13 cellular contexts compared by ENCODE assay signal in the genomic region with DNA sequence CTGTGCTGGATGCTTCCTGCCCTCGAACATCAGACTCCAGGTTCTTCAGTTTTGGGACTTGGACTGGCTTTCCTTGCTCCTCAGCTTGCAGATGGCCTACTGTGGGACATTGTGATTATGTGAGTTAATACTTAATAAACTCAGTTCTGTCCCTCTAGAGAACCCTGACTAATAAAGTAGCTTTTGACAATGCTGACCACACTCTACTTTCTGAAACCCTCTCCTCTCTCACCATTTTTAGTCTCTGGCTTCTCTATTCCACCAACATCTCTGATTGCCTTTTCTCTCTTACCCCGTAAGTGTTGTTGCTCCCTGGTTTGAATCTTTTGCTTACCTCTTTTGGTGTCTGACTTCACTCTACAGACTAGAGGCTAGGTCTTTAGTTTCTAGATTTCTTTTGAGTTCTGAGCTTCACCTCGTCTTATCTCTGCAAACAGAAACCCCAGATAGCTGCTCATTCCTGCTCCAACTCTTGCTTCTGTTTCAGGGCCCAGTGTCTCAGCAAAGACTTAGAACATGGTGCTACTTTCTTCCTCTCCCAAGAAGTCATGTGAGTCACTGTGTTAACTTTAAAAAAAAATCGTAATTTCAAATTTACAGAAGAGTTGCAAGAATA. TPM values are rescaled to one million over a fixed set of nuclear protein-coding genes. Genes with fewer than 3 reads are reported as not detected.
DNase-seq lines count a peak whose midpoint lies in the region; ATAC-seq and TF ChIP-seq lines count a peak whose summit lies in the region.
"Had no signal": no experiment of that assay in that cellular context is flagged by ENCODE, and none has a peak within 500 bp of the region (broad histone marks: within the 10 kb centered on the region; RNA-seq: fewer than 3 reads in every experiment).

No MANE protein-coding gene starts in this region.

- intact Hi-C loops in activated CD4-positive, alpha-beta T cell treated with anti-CD3 and anti-CD28 coated beads for 36 hours (cut with DNase I, micrococcal nuclease) = loop anchor here (5.0 to 10.0 kb wide), 2 partner anchors 34 to 1039 kb away; a partner anchor contains a TSS
- intact Hi-C loops in naive thymus-derived CD4-positive, alpha-beta T cell (cut with micrococcal nuclease) = no loop called here
- intact Hi-C loops in upper lobe of right lung (cut with DNase I) = no loop called here

- H3K36me3 ChIP-seq in naive thymus-derived CD4-positive, alpha-beta T cell (ENCODE audit: control insufficient read depth in 2 of 3, insufficient read depth in 3 of 3, low read length in 3 of 3) = no peaks in the 10 kb centered on the region
- H3K36me3 ChIP-seq in upper lobe of right lung (no peaks in the 10 kb centered on the region), endodermal cell (ENCODE audit: control insufficient read depth, insufficient read depth, low read length) (no peaks in the 10 kb centered on the region)
- H3K36me3 ChIP-seq: heart left ventricle, right lobe of liver had no signal

- peaks cover 2% of the 10 kb centered on the region for H3K9me3 Mint-ChIP-seq in activated CD4-positive, alpha-beta T cell treated with anti-CD3 and anti-CD28 coated beads for 36 hours (ENCODE audit: low read depth)
- H3K9me3 Mint-ChIP-seq in naive thymus-derived CD4-positive, alpha-beta T cell = peaks cover 0 to 9% (median 2%) of the 10 kb centered on the region in 11 donors
- H3K9me3 Mint-ChIP-seq in endodermal cell = peaks cover 54% of the 10 kb centered on the region

- H3K36me3 Mint-ChIP-seq in activated CD4-positive, alpha-beta T cell treated with anti-CD3 and anti-CD28 coated beads for 36 hours (ENCODE audit: low read depth) = peaks cover 5% of the 10 kb centered on the region
- H3K36me3 Mint-ChIP-seq in naive thymus-derived CD4-positive, alpha-beta T cell = peaks cover 0 to 9% (median 0%) of the 10 kb centered on the region in 5 donors
- H3K36me3 Mint-ChIP-seq in endodermal cell (ENCODE audit: low read depth) = no peaks in the 10 kb centered on the region

- peak overlapping the region; percentile 89 for H3K27ac Mint-ChIP-seq in activated CD4-positive, alpha-beta T cell treated with anti-CD3 and anti-CD28 coated beads for 36 hours
- peak overlapping the region; percentile 92 to 99 (median 97) for H3K27ac Mint-ChIP-seq in naive thymus-derived CD4-positive, alpha-beta T cell
- no peak overlapping the region for H3K27ac Mint-ChIP-seq in endodermal cell

- POLR2A ChIA-PET in activated CD4-positive, alpha-beta T cell treated with anti-CD3 and anti-CD28 coated beads for 36 hours (lab: Charles Lee) = interaction anchor here (0.5 to 1.2 kb wide), 3 partner anchors 10 to 101 kb away, joined by 3 read pairs; no protein-coding TSS in a partner anchor
- POLR2A ChIA-PET in RWPE1 (lab: Yijun Ruan, JAX; ENCODE audit: low non-redundant PET) = no interaction called here
- POLR2A ChIA-PET in naive thymus-derived CD4-positive, alpha-beta T cell (lab: Charles Lee) = interaction anchor here (1.2 to 24.0 kb wide), 9 partner anchors 10 to 104 kb away, joined by 3 to 1322 read pairs (median 22); a partner anchor contains a TSS

- H3K27me3 Mint-ChIP-seq in activated CD4-positive, alpha-beta T cell treated with anti-CD3 and anti-CD28 coated beads for 36 hours = no peaks in the 10 kb centered on the region
- no peaks in the 10 kb centered on the region for H3K27me3 Mint-ChIP-seq in naive thymus-derived CD4-positive, alpha-beta T cell
- no peaks in the 10 kb centered on the region for H3K27me3 Mint-ChIP-seq in endodermal cell (ENCODE audit: insufficient read depth)

- H3K27ac ChIP-seq in RWPE1 (peak overlapping the region; percentile 73), upper lobe of right lung (no peak overlapping the region), endodermal cell (ENCODE audit: low read depth, low read length) (no peak overlapping the region)
- H3K27ac ChIP-seq in naive thymus-derived CD4-positive, alpha-beta T cell (ENCODE audit: low read depth, low read length) = peak overlapping the region; percentile 61
- H3K27ac ChIP-seq: right lobe of liver had no signal

- WGBS in endodermal cell (ENCODE audit: insufficient coverage in 1 of 2, insufficient read length in 1 of 2), 2 experiments = 86% methylated on average over 4 of the region's 4 CpGs; no CpG with 5 or more reads in 1 of the 2 experiments

- no peaks in the 10 kb centered on the region for H3K27me3 ChIP-seq in naive thymus-derived CD4-positive, alpha-beta T cell (ENCODE audit: control insufficient read depth in 2 of 2, insufficient read depth in 2 of 2, low read length in 2 of 2)
- H3K27me3 ChIP-seq in upper lobe of right lung = no peaks in the 10 kb centered on the region
- no peaks in the 10 kb centered on the region for H3K27me3 ChIP-seq in endodermal cell (ENCODE audit: control insufficient read depth, insufficient read depth, low read length, poor library complexity, severe bottlenecking)
- H3K27me3 ChIP-seq: right lobe of liver had no signal

- ATAC-seq in activated CD4-positive, alpha-beta T cell treated with anti-CD3 and anti-CD28 coated beads for 36 hours = peak; percentile 5
- peak; percentile 46 for ATAC-seq in HG02678 (IDR thresholded peaks at IDR 0.05; ENCODE audit: unreplicated experiment)
- no peak for ATAC-seq in naive thymus-derived CD4-positive, alpha-beta T cell
- no peak for ATAC-seq in HG03045 (IDR thresholded peaks at IDR 0.05; ENCODE audit: unreplicated experiment)
- no peak for ATAC-seq in upper lobe of right lung
- ATAC-seq: heart left ventricle, right lobe of liver had no signal

- no peak for DNase-seq in activated CD4-positive, alpha-beta T cell treated with anti-CD3 and anti-CD28 coated beads for 36 hours
- DNase-seq in activated CD4-positive, alpha-beta T cell treated with anti-CD3 and anti-CD28 coated beads for 48 hours = no peak
- DNase-seq in RWPE1 (ENCODE audit: low spot score) (no peak), upper lobe of right lung (no peak), endodermal cell (no peak)
- DNase-seq in naive thymus-derived CD4-positive, alpha-beta T cell = no peak
- DNase-seq: 8988T, heart left ventricle, MV-4-11, right lobe of liver had no signal

- CTCF ChIA-PET in activated CD4-positive, alpha-beta T cell treated with anti-CD3 and anti-CD28 coated beads for 36 hours (lab: Charles Lee) = interaction anchor here (0.7 to 2.2 kb wide), 7 partner anchors 11 to 501 kb away, joined by 3 to 12 read pairs (median 4); no protein-coding TSS in a partner anchor
- CTCF ChIA-PET in RWPE1 (lab: Yijun Ruan, JAX) = no interaction called here
- CTCF ChIA-PET in naive thymus-derived CD4-positive, alpha-beta T cell (lab: Charles Lee) = interaction anchor here (0.9 to 1.7 kb wide), 2 partner anchors 36 to 95 kb away, joined by 3 to 5 read pairs; no protein-coding TSS in a partner anchor

- no peaks in the 10 kb centered on the region for H3K9me3 ChIP-seq in naive thymus-derived CD4-positive, alpha-beta T cell (ENCODE audit: control insufficient read depth in 2 of 3, low read length in 3 of 3)
- H3K9me3 ChIP-seq in upper lobe of right lung = no peaks in the 10 kb centered on the region
- H3K9me3 ChIP-seq in endodermal cell (ENCODE audit: control insufficient read depth, low read length) = peaks cover 11% of the 10 kb centered on the region
- H3K9me3 ChIP-seq: heart left ventricle, right lobe of liver had no signal

- peak overlapping the region; percentile 11 for H3K4me3 ChIP-seq in naive thymus-derived CD4-positive, alpha-beta T cell (ENCODE audit: low read length)
- H3K4me3 ChIP-seq in upper lobe of right lung = no peak overlapping the region
- no peak overlapping the region for H3K4me3 ChIP-seq in endodermal cell (ENCODE audit: low read length)
- H3K4me3 ChIP-seq: heart left ventricle, right lobe of liver had no signal

- peaks cover 55 to 57% of the 10 kb centered on the region in 2 donors for H3K4me1 ChIP-seq in naive thymus-derived CD4-positive, alpha-beta T cell (ENCODE audit: control insufficient read depth in 2 of 2, insufficient read depth in 2 of 2, low read length in 2 of 2)
- peaks cover 7% of the 10 kb centered on the region for H3K4me1 ChIP-seq in upper lobe of right lung
- no peaks in the 10 kb centered on the region for H3K4me1 ChIP-seq in endodermal cell (ENCODE audit: control insufficient read depth, insufficient read depth, low read length)

- no peak overlapping the region for H3K9ac ChIP-seq in endodermal cell (ENCODE audit: extremely low read depth, low read length, poor library complexity, severe bottlenecking)

- peak overlapping the region; percentile 52 for H3K4me3 Mint-ChIP-seq in activated CD4-positive, alpha-beta T cell treated with anti-CD3 and anti-CD28 coated beads for 36 hours
- peak overlapping the region in 9 of 10 donors; percentile 9 to 82 (median 63) for H3K4me3 Mint-ChIP-seq in naive thymus-derived CD4-positive, alpha-beta T cell
- no peak overlapping the region for H3K4me3 Mint-ChIP-seq in endodermal cell

- no peak for TF ChIP-seq CTCF in RWPE1 (conservative IDR thresholded peaks at IDR 0.05; ENCODE audit: low read depth)
- TF ChIP-seq CTCF in upper lobe of right lung (IDR thresholded peaks at IDR 0.05) = no peak
- TF ChIP-seq CTCF in endodermal cell (conservative IDR thresholded peaks at IDR 0.05) = no peak

- H3K4me1 Mint-ChIP-seq in activated CD4-positive, alpha-beta T cell treated with anti-CD3 and anti-CD28 coated beads for 36 hours = peaks cover 70% of the 10 kb centered on the region
- peaks cover 28 to 87% (median 73%) of the 10 kb centered on the region in 7 donors for H3K4me1 Mint-ChIP-seq in naive thymus-derived CD4-positive, alpha-beta T cell
- peaks cover 5% of the 10 kb centered on the region for H3K4me1 Mint-ChIP-seq in endodermal cell

RNA-seq across cellular contexts. Expression of a gene that starts 11.4 kb away (rescaled TPM):
- 1,000 to 10,000 TPM; 3,666 to 4,468 TPM for total RNA-seq in activated CD4-positive, alpha-beta T cell treated with anti-CD3 and anti-CD28 coated beads for 36 hours
- total RNA-seq in naive thymus-derived CD4-positive, alpha-beta T cell = over 10,000 TPM in 1 of 5 experiments, 1,000 to 10,000 TPM in 4; 3,911 to 13,454 (median 4,935) TPM
- polyA plus RNA-seq in naive thymus-derived CD4-positive, alpha-beta T cell = over 10,000 TPM; 26,512 to 30,787 TPM
- total RNA-seq in upper lobe of right lung = 4,663 TPM
- total RNA-seq in endodermal cell = 1,000 to 10,000 TPM; 1,539 to 2,456 TPM
- polyA plus RNA-seq in endodermal cell (2013, experiment 1 of 2) = 2,887 TPM
- polyA plus RNA-seq in endodermal cell (2013, experiment 2 of 2) = 3,134 TPM

RNA-seq across cellular contexts. Expression of a gene that starts 58.1 kb away (rescaled TPM):
- not detected for total RNA-seq in activated CD4-positive, alpha-beta T cell treated with anti-CD3 and anti-CD28 coated beads for 36 hours
- under 1 TPM in 2 of 5 experiments, not detected in 3; 0.16 to 0.19 TPM for total RNA-seq in naive thymus-derived CD4-positive, alpha-beta T cell
- polyA plus RNA-seq in naive thymus-derived CD4-positive, alpha-beta T cell = not detected
- not detected for total RNA-seq in upper lobe of right lung
- not detected for total RNA-seq in endodermal cell
- not detected for polyA plus RNA-seq in endodermal cell (2013, experiment 1 of 2)
- not detected for polyA plus RNA-seq in endodermal cell (2013, experiment 2 of 2)
- total RNA-seq: Daoy, right lobe of liver had no signal
- polyA plus RNA-seq: heart left ventricle had no signal

Comparison
In these comparisons a context has a peak if more than half of its experiments do, and no peak if none do; other contexts are left out.
1. ATAC-seq: peak in activated CD4-positive, alpha-beta T cell treated with anti-CD3 and anti-CD28 coated beads for 36 hours (single experiment) and HG02678 (single experiment); none in naive thymus-derived CD4-positive, alpha-beta T cell (single experiment), HG03045 (single experiment) and upper lobe of right lung (single experiment).
2. H3K27ac ChIP-seq: peak in RWPE1 (single experiment) and naive thymus-derived CD4-positive, alpha-beta T cell (single experiment); none in upper lobe of right lung (single experiment) and endodermal cell (single experiment).
3. intact Hi-C loops: an anchor here in activated CD4-positive, alpha-beta T cell treated with anti-CD3 and anti-CD28 coated beads for 36 hours (5.0 to 10.0 kb wide); none called in naive thymus-derived CD4-positive, alpha-beta T cell and upper lobe of right lung.